In genomic region chr6:107114213-107114871, GRCh38 we compare ENCODE assay signal across 1 cellular context.
TF ChIP-seq lines count a peak whose summit lies in the region.

No MANE protein-coding gene starts in this region.

TF ChIP-seq in HepG2, 621 proteins besides CTCF, POLR2A, EP300 and RAD21 (continued from another document and continues in another):
- TF ChIP-seq AHDC1 (CRISPR knock-in tag; IDR thresholded peaks at IDR 0.05; ENCODE audit: borderline replicate concordance) (no peak), TRAFD1 (CRISPR knock-in tag; IDR thresholded peaks at IDR 0.05; ENCODE audit: borderline replicate concordance) (no peak), HDAC1 (CRISPR knock-in tag; IDR thresholded peaks at IDR 0.05) (peak; percentile 56), ZNF367 (CRISPR knock-in tag; IDR thresholded peaks at IDR 0.05; ENCODE audit: borderline replicate concordance) (no peak), ZNF761 (CRISPR knock-in tag; conservative IDR thresholded peaks at IDR 0.05) (0 out of 2 replicates have a peak, but pooled peaks have one; percentile 56), ZNF768 (CRISPR knock-in tag; IDR thresholded peaks at IDR 0.05) (peak; percentile 75; the same call in 1 of the 2 replicates), UBTF (CRISPR knock-in tag; IDR thresholded peaks at IDR 0.05) (peak; percentile 98), THAP11 (CRISPR knock-in tag; IDR thresholded peaks at IDR 0.05) (peak; percentile 52), ZNF572 (CRISPR knock-in tag; IDR thresholded peaks at IDR 0.05) (no peak), ZNF550 (CRISPR knock-in tag; IDR thresholded peaks at IDR 0.05; ENCODE audit: borderline replicate concordance) (0 out of 2 replicates have a peak, but pooled peaks have one; percentile 53), ZFY (CRISPR knock-in tag; IDR thresholded peaks at IDR 0.05) (peak; percentile 95), FOXM1 (CRISPR knock-in tag; IDR thresholded peaks at IDR 0.05) (no peak), ZNF720 (CRISPR knock-in tag; IDR thresholded peaks at IDR 0.05) (no peak), KAT2B (IDR thresholded peaks at IDR 0.05; ENCODE audit: borderline replicate concordance, low read depth, low read length) (no peak), PATZ1 (CRISPR knock-in tag; IDR thresholded peaks at IDR 0.05) (peak; percentile 53; the same call in 1 of the 2 replicates), TGIF2 (CRISPR knock-in tag; IDR thresholded peaks at IDR 0.05) (no peak), ZNF333 (CRISPR knock-in tag; IDR thresholded peaks at IDR 0.05; ENCODE audit: borderline replicate concordance) (no peak), TFE3 (CRISPR knock-in tag; IDR thresholded peaks at IDR 0.05) (0 out of 2 replicates have a peak, but pooled peaks have one; percentile 27), ZNF343 (CRISPR knock-in tag; IDR thresholded peaks at IDR 0.05) (no peak), XRCC5 (optimal IDR thresholded peaks at IDR 0.05; ENCODE audit: low read length) (peak; percentile 23), ATF3 (CRISPR knock-in tag; IDR thresholded peaks at IDR 0.05) (peak; percentile 61; the same call in 1 of the 2 replicates), ZNF652 (CRISPR knock-in tag; IDR thresholded peaks at IDR 0.05; ENCODE audit: borderline replicate concordance, low read depth) (no peak), ZSCAN5A (CRISPR knock-in tag; IDR thresholded peaks at IDR 0.05; ENCODE audit: borderline replicate concordance) (0 out of 2 replicates have a peak, but pooled peaks have one; percentile 55), ZFX (CRISPR knock-in tag; IDR thresholded peaks at IDR 0.05; ENCODE audit: low read depth) (peak; percentile 91), MLXIP (CRISPR knock-in tag; IDR thresholded peaks at IDR 0.05; ENCODE audit: borderline replicate concordance) (no peak)
- TF ChIP-seq, protein P1, sequence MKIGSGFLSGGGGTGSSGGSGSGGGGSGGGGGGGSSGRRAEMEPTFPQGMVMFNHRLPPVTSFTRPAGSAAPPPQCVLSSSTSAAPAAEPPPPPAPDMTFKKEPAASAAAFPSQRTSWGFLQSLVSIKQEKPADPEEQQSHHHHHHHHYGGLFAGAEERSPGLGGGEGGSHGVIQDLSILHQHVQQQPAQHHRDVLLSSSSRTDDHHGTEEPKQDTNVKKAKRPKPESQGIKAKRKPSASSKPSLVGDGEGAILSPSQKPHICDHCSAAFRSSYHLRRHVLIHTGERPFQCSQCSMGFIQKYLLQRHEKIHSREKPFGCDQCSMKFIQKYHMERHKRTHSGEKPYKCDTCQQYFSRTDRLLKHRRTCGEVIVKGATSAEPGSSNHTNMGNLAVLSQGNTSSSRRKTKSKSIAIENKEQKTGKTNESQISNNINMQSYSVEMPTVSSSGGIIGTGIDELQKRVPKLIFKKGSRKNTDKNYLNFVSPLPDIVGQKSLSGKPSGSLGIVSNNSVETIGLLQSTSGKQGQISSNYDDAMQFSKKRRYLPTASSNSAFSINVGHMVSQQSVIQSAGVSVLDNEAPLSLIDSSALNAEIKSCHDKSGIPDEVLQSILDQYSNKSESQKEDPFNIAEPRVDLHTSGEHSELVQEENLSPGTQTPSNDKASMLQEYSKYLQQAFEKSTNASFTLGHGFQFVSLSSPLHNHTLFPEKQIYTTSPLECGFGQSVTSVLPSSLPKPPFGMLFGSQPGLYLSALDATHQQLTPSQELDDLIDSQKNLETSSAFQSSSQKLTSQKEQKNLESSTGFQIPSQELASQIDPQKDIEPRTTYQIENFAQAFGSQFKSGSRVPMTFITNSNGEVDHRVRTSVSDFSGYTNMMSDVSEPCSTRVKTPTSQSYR (CRISPR knock-in tag; IDR thresholded peaks at IDR 0.05; ENCODE audit: borderline replicate concordance) = 0 out of 2 replicates have a peak, but pooled peaks have one; percentile 21
- TF ChIP-seq, protein P2, sequence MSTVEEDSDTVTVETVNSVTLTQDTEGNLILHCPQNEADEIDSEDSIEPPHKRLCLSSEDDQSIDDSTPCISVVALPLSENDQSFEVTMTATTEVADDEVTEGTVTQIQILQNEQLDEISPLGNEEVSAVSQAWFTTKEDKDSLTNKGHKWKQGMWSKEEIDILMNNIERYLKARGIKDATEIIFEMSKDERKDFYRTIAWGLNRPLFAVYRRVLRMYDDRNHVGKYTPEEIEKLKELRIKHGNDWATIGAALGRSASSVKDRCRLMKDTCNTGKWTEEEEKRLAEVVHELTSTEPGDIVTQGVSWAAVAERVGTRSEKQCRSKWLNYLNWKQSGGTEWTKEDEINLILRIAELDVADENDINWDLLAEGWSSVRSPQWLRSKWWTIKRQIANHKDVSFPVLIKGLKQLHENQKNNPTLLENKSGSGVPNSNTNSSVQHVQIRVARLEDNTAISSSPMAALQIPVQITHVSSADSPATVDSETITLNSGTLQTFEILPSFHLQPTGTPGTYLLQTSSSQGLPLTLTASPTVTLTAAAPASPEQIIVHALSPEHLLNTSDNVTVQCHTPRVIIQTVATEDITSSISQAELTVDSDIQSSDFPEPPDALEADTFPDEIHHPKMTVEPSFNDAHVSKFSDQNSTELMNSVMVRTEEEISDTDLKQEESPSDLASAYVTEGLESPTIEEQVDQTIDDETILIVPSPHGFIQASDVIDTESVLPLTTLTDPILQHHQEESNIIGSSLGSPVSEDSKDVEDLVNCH (CRISPR knock-in tag; IDR thresholded peaks at IDR 0.05) = no peak
